In genomic region chr6:35568967-35569606, GRCh38 we compare ENCODE assay signal across 8 cellular contexts. TPM values are rescaled to one million over a fixed set of nuclear protein-coding genes. Genes with fewer than 3 reads are reported as not detected.
A peak's percentile ranks its signal among the peaks of the same experiment; 100 is the strongest.
DNase-seq lines count a peak whose midpoint lies in the region; FAIRE-seq and TF ChIP-seq lines count a peak whose summit lies in the region.

No MANE protein-coding gene starts in this region.

- no peaks in the 10 kb centered on the region for H3K9me1 ChIP-seq in keratinocyte (ENCODE audit: control insufficient read depth, extremely low read depth, insufficient read depth, low read length)

- H3K4me1 ChIP-seq in DOHH2 (ENCODE audit: control insufficient read depth, low read length): no peaks in the 10 kb centered on the region
- no peaks in the 10 kb centered on the region for H3K4me1 ChIP-seq in keratinocyte (ENCODE audit: control insufficient read depth, extremely low read depth, insufficient read depth, low read length)

- 0 out of 2 replicates have a peak, but pooled peaks cover 2% of the 10 kb centered on the region for H3F3A ChIP-seq in DOHH2 (ENCODE audit: control insufficient read depth, insufficient read depth)

- H3K27me3 ChIP-seq in DOHH2 (ENCODE audit: control insufficient read depth, low read length) (peaks cover 7% of the 10 kb centered on the region; the same call in 1 of the 2 replicates), keratinocyte (ENCODE audit: control insufficient read depth, extremely low read depth, insufficient read depth, low read length) (peaks cover 11% of the 10 kb centered on the region)

- no peak for FAIRE-seq in keratinocyte (lab: Jason Lieb, UNC)

- H3K27me3 Mint-ChIP-seq in activated naive CD8-positive, alpha-beta T cell treated with anti-CD3 and anti-CD28 coated beads for 36 hours: no peaks in the 10 kb centered on the region

- H3K9me3 ChIP-seq in DOHH2 (ENCODE audit: control insufficient read depth, insufficient read depth, low read length) (no peaks in the 10 kb centered on the region), keratinocyte (ENCODE audit: control insufficient read depth, low read depth, low read length) (no peaks in the 10 kb centered on the region)

- H4K20me1 ChIP-seq in DOHH2 (ENCODE audit: control insufficient read depth, insufficient read depth, low read depth, low read length): 0 out of 2 replicates have a peak, but pooled peaks cover 3% of the 10 kb centered on the region
- H4K20me1 ChIP-seq in keratinocyte (ENCODE audit: control insufficient read depth, extremely low read depth, insufficient read depth, low read length): no peaks in the 10 kb centered on the region

- no peak overlapping the region for H3K4me3 Mint-ChIP-seq in activated naive CD8-positive, alpha-beta T cell treated with anti-CD3 and anti-CD28 coated beads for 36 hours

- H3K9me2 ChIP-seq in DOHH2 (replicated peaks; ENCODE audit: control insufficient read depth, low read length): no peaks in the 10 kb centered on the region

- no peaks in the 10 kb centered on the region for H3K79me2 ChIP-seq in DOHH2 (ENCODE audit: control insufficient read depth, low read length)
- no peaks in the 10 kb centered on the region for H3K79me2 ChIP-seq in keratinocyte (ENCODE audit: control insufficient read depth, insufficient read depth, low read length)

- H3K36me3 Mint-ChIP-seq in activated naive CD8-positive, alpha-beta T cell treated with anti-CD3 and anti-CD28 coated beads for 36 hours: peaks cover 1% of the 10 kb centered on the region

- TF ChIP-seq CTCF in DOHH2 (IDR thresholded peaks at IDR 0.05; ENCODE audit: low read depth, low read length, poor library complexity, severe bottlenecking) (peak; percentile 62), keratinocyte (optimal IDR thresholded peaks at IDR 0.05 in 1 of 3, IDR thresholded peaks at IDR 0.05 in 1 of 3, conservative IDR thresholded peaks at IDR 0.05 in 1 of 3; ENCODE audit: extremely low read depth in 1 of 3, insufficient read depth in 2 of 3, low read length in 3 of 3) (peak; percentile 46 to 81 (median 71))

- H3K36me3 ChIP-seq in DOHH2 (ENCODE audit: control insufficient read depth, low read length) (peaks cover 5% of the 10 kb centered on the region), keratinocyte (ENCODE audit: control insufficient read depth in 2 of 2, extremely low read depth in 1 of 2, insufficient read depth in 2 of 2, low read length in 2 of 2) (peaks cover 2 to 5% of the 10 kb centered on the region in 2 experiments)

- H3K4me3 ChIP-seq in DOHH2 (ENCODE audit: low read length) (no peak overlapping the region), keratinocyte (ENCODE audit: control insufficient read depth in 2 of 3, extremely low read depth in 1 of 3, insufficient read depth in 2 of 3, low read depth in 1 of 3, low read length in 3 of 3) (no peak overlapping the region)

- no peak overlapping the region for H3K9ac ChIP-seq in keratinocyte (ENCODE audit: control insufficient read depth, extremely low read depth, insufficient read depth, low read length)

- DNase-seq in NCI-H82 (lab: John Stamatoyannopoulos, UW): peak; percentile 86
- DNase-seq in activated naive CD8-positive, alpha-beta T cell treated with anti-CD3 and anti-CD28 coated beads for 36 hours: peak; percentile 29
- DNase-seq in keratinocyte (ENCODE audit: low read depth, low spot score): no peak
- DNase-seq in stimulated activated naive CD4-positive, alpha-beta T cell treated with Interleukin-2 at 50 U/mL for 16 hours (lab: John Stamatoyannopoulos, UW): peak; percentile 7
- DNase-seq in NCI-H2081 treated with DMSO at 0.1 percent for 48 hours (lab: John Stamatoyannopoulos, UW): no peak
- no peak for DNase-seq in NCI-H2029 (lab: John Stamatoyannopoulos, UW)
- DNase-seq in GDM1 (lab: John Stamatoyannopoulos, UW): no peak

- H3K9me3 Mint-ChIP-seq in activated naive CD8-positive, alpha-beta T cell treated with anti-CD3 and anti-CD28 coated beads for 36 hours: peaks cover 2% of the 10 kb centered on the region

- H3K27ac ChIP-seq in DOHH2 (ENCODE audit: low read depth, low read length) (no peak overlapping the region), keratinocyte (ENCODE audit: control insufficient read depth, insufficient read depth, low read length) (no peak overlapping the region)

- H3K4me1 Mint-ChIP-seq in activated naive CD8-positive, alpha-beta T cell treated with anti-CD3 and anti-CD28 coated beads for 36 hours: peaks cover 5% of the 10 kb centered on the region

- H3K27ac Mint-ChIP-seq in activated naive CD8-positive, alpha-beta T cell treated with anti-CD3 and anti-CD28 coated beads for 36 hours: no peak overlapping the region

- dilution Hi-C loops in keratinocyte (cut with MboI; ENCODE audit: extremely low pct_ligation_motif_present, low sequenced_read_pairs): loop anchor here (25.0 kb wide), 1 partner anchor 168 kb away; the partner anchor contains the start of gene ARMC12

- no peak overlapping the region for H2AFZ ChIP-seq in keratinocyte (ENCODE audit: control insufficient read depth, low read length)

- no peak overlapping the region for H3K4me2 ChIP-seq in DOHH2 (ENCODE audit: low read length)
- no peak overlapping the region for H3K4me2 ChIP-seq in keratinocyte (ENCODE audit: control insufficient read depth, extremely low read depth, insufficient read depth, low read depth, low read length)

RNA-seq across cellular contexts. Expression of gene TULP1, which starts 56.4 kb away (rescaled TPM):
- total RNA-seq in activated naive CD8-positive, alpha-beta T cell treated with anti-CD3 and anti-CD28 coated beads for 36 hours: not detected
- polyA plus RNA-seq in keratinocyte: not detected in 3 replicates
- not detected for polyA plus RNA-seq in keratinocyte (2011; ENCODE audit: low read depth)
- polyA plus RNA-seq in keratinocyte (2011; cell fraction: cytosol; rRNA removed): not detected in 2 replicates
- not detected in 2 replicates for polyA plus RNA-seq in keratinocyte (2011; cell fraction: nucleus; rRNA removed)
- polyA plus RNA-seq in keratinocyte (2012; ENCODE audit: low replicate concordance): not detected in 2 replicates
- polyA minus RNA-seq in keratinocyte: not detected in 3 replicates
- not detected for polyA minus RNA-seq in keratinocyte (2011; cell fraction: cytosol; rRNA and poly(A)+ RNA removed)
- polyA minus RNA-seq in keratinocyte (2011; cell fraction: nucleus; rRNA and poly(A)+ RNA removed): not detected in 2 replicates

Comparison
In these comparisons a context has a peak if more than half of its experiments do, and no peak if none do; other contexts are left out.
1. DNase-seq: peak in NCI-H82 (single experiment), activated naive CD8-positive, alpha-beta T cell treated with anti-CD3 and anti-CD28 coated beads for 36 hours (single experiment) and stimulated activated naive CD4-positive, alpha-beta T cell treated with Interleukin-2 at 50 U/mL for 16 hours (single experiment); none in keratinocyte (single experiment), NCI-H2081 treated with DMSO at 0.1 percent for 48 hours (single experiment), NCI-H2029 (single experiment) and GDM1 (single experiment).